ENCODE assay signal across 15 cellular contexts in the genomic region with DNA sequence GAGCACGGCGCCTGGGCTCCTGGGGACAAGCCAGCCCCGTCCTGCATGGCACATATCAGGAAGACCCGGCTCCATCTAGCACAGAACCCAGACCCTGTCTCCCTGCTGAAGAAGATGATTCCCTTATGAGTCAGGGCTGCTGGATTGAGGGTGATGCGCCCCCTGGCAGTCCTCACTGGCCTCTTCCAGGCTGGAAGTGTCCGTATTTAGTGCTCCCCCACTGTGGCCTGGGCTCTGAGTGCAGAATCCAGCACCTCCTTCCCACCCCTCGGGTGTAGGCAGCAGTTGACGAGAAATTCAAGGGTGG. TPM values are rescaled to one million over a fixed set of nuclear protein-coding genes. Genes with fewer than 3 reads are reported as not detected.
DNase-seq lines count a peak whose midpoint lies in the region; TF ChIP-seq lines count a peak whose summit lies in the region.
"Had no signal": no experiment of that assay in that cellular context is flagged by ENCODE, and none has a peak within 500 bp of the region (broad histone marks: within the 10 kb centered on the region; RNA-seq: fewer than 3 reads in every experiment).

No MANE protein-coding gene starts in this region.

- CTCF ChIA-PET in GM10248 (lab: Yijun Ruan, JAX) = interaction anchor here (1.3 kb wide), 1 partner anchor 15 kb away, joined by 3 read pairs; no protein-coding TSS in a partner anchor

- POLR2A ChIA-PET in GM10248 (lab: Yijun Ruan, JAX) = no interaction called here

- H3K4me3 Mint-ChIP-seq in HFFc6 = peak overlapping the region; percentile 61
- H3K4me3 Mint-ChIP-seq: IgD-negative memory B cell; stimulated activated effector memory CD8-positive, alpha-beta T cell treated with anti-CD3 and anti-CD28 coated beads, Interleukin-12 subunit alpha, Interleukin-12 subunit beta, amount 100 ng/mL, for 72 hours had no signal

- peaks cover 0 to 6% of the 10 kb centered on the region in 2 donors for H3K36me3 ChIP-seq in ascending aorta

- H3K27ac ChIP-seq in ascending aorta = no peak overlapping the region

- H3K4me1 Mint-ChIP-seq in HFFc6 (ENCODE audit: low read depth) = peaks cover 13% of the 10 kb centered on the region
- H3K4me1 Mint-ChIP-seq: stimulated activated effector memory CD8-positive, alpha-beta T cell treated with anti-CD3 and anti-CD28 coated beads, Interleukin-12 subunit alpha, Interleukin-12 subunit beta, amount 100 ng/mL, for 72 hours had no signal

- intact Hi-C loops in ascending aorta (cut with DNase I) = no loop called here

- DNase-seq in AG08395 (ENCODE audit: low spot score) (peak; percentile 75), HFFc6 (peak; percentile 65), astrocyte of the hippocampus (ENCODE audit: low read depth, low spot score) (peak; percentile 40), iris pigment epithelial cell (ENCODE audit: low read depth) (peak; percentile 63), SHP77 (lab: John Stamatoyannopoulos, UW) (no peak), ascending aorta (ENCODE audit: low spot score in 2 of 2) (no peak), GM10248 (ENCODE audit: extremely low spot score) (no peak), NCI-H1417 treated with DMSO at 0.1 percent for 48 hours (lab: John Stamatoyannopoulos, UW) (no peak)
- DNase-seq: activated CD4-positive, alpha-beta T cell treated with anti-CD3 and anti-CD28 coated beads for 48 hours; activated effector memory CD4-positive, alpha-beta T cell treated with Interleukin-2 at 50 U/mL for 16 hours; NCI-H1694 treated with DMSO at 0.1 percent for 48 hours; nucleus accumbens had no signal

- no peak overlapping the region for H3K4me3 ChIP-seq in ascending aorta

- H3K27ac Mint-ChIP-seq in HFFc6 = peak overlapping the region; percentile 94
- H3K27ac Mint-ChIP-seq: IgD-negative memory B cell; stimulated activated effector memory CD8-positive, alpha-beta T cell treated with anti-CD3 and anti-CD28 coated beads, Interleukin-12 subunit alpha, Interleukin-12 subunit beta, amount 100 ng/mL, for 72 hours had no signal

- peaks cover 2% of the 10 kb centered on the region for H3K27me3 Mint-ChIP-seq in HFFc6 (ENCODE audit: insufficient read depth)

- H3K9me3 Mint-ChIP-seq in HFFc6 = no peaks in the 10 kb centered on the region
- H3K9me3 Mint-ChIP-seq: IgD-negative memory B cell; stimulated activated effector memory CD8-positive, alpha-beta T cell treated with anti-CD3 and anti-CD28 coated beads, Interleukin-12 subunit alpha, Interleukin-12 subunit beta, amount 100 ng/mL, for 72 hours had no signal

- no peaks in the 10 kb centered on the region for H3K27me3 ChIP-seq in ascending aorta

- TF ChIP-seq CTCF in HFFc6 (IDR thresholded peaks at IDR 0.05) (peak; percentile 73), ascending aorta (IDR thresholded peaks at IDR 0.05) (no peak), GM10248 (IDR thresholded peaks at IDR 0.05; ENCODE audit: control extremely low read depth, extremely low read depth, low read depth, missing control alignments) (no peak)

- H3K36me3 Mint-ChIP-seq in HFFc6 (ENCODE audit: low read depth) = no peaks in the 10 kb centered on the region
- H3K36me3 Mint-ChIP-seq: stimulated activated effector memory CD8-positive, alpha-beta T cell treated with anti-CD3 and anti-CD28 coated beads, Interleukin-12 subunit alpha, Interleukin-12 subunit beta, amount 100 ng/mL, for 72 hours had no signal

- H3K9me3 ChIP-seq in ascending aorta = no peaks in the 10 kb centered on the region

- H3K4me1 ChIP-seq in ascending aorta = no peaks in the 10 kb centered on the region

RNA-seq across cellular contexts. Expression of a gene that starts 14.9 kb away (rescaled TPM):
- total RNA-seq in HFFc6 (2021; fragmentation: NEBNext Ultra II Directional; extraction: Animal tissue kit (Norgen Biotek cat#: 25700)) = 1 to 10 TPM in 3 of 6 experiments, under 1 TPM in 3; 0.67 to 6.1 (median 0.98) TPM
- total RNA-seq in ascending aorta = 5.0 TPM
- total RNA-seq: glomerular endothelial cell had no signal

RNA-seq across cellular contexts. Expression of a gene that starts 55.5 kb away (rescaled TPM):
- total RNA-seq in HFFc6 (2021; fragmentation: NEBNext Ultra II Directional; extraction: Animal tissue kit (Norgen Biotek cat#: 25700)) = 10 to 100 TPM; 46.3 to 54.7 (median 51.4) TPM
- 225 TPM for total RNA-seq in ascending aorta

Comparison
In these comparisons a context has a peak if more than half of its experiments do, and no peak if none do; other contexts are left out.
1. DNase-seq: peak in AG08395 (single experiment), HFFc6 (single experiment), astrocyte of the hippocampus (single experiment) and iris pigment epithelial cell (single experiment); none in SHP77 (0 of 2), ascending aorta (0 of 2), GM10248 (single experiment) and NCI-H1417 treated with DMSO at 0.1 percent for 48 hours (single experiment).